Comparison of ENCODE assay signal across 9 cellular contexts in genomic region chr12:15278816-15279658, GRCh38. TPM values are rescaled to one million over a fixed set of nuclear protein-coding genes. Genes with fewer than 3 reads are reported as not detected.
DNase-seq lines count a peak whose midpoint lies in the region; ATAC-seq and TF ChIP-seq lines count a peak whose summit lies in the region.
"Had no signal": no experiment of that assay in that cellular context is flagged by ENCODE, and none has a peak within 500 bp of the region (broad histone marks: within the 10 kb centered on the region; RNA-seq: fewer than 3 reads in every experiment).

No MANE protein-coding gene starts in this region.

- H3K9me3 ChIP-seq in ascending aorta (no peaks in the 10 kb centered on the region), left lung (no peaks in the 10 kb centered on the region)

- intact Hi-C loops in ascending aorta (cut with DNase I) (loop anchor here (1.0 to 10.0 kb wide), 5 partner anchors 112 to 634 kb away; no protein-coding TSS in a partner anchor), left lung (cut with DNase I) (loop anchor here in 1 of 2 donors (5.0 kb wide), 1 partner anchor 243 kb away; no protein-coding TSS in a partner anchor)

- TF ChIP-seq CTCF in ascending aorta (IDR thresholded peaks at IDR 0.05) (peak in 1 of 3 experiments; percentile 10), left lung (IDR thresholded peaks at IDR 0.05) (no peak)

- ATAC-seq in GM19438 (IDR thresholded peaks at IDR 0.05; ENCODE audit: low read depth, unreplicated experiment) (peak; percentile 86), left lung (peak; percentile 81)

- H3K4me3 ChIP-seq in ascending aorta: peak overlapping the region; percentile 4 to 41
- H3K4me3 ChIP-seq in left lung: no peak overlapping the region

- H3K27me3 ChIP-seq in ascending aorta (no peaks in the 10 kb centered on the region), left lung (no peaks in the 10 kb centered on the region)

- H3K36me3 ChIP-seq in ascending aorta (no peaks in the 10 kb centered on the region), left lung (no peaks in the 10 kb centered on the region)

- DNase-seq in AG08395 (ENCODE audit: low spot score) (peak; percentile 63), Kasumi-1 (lab: John Stamatoyannopoulos, UW) (peak; percentile 75 to 80), ascending aorta (ENCODE audit: low spot score in 2 of 2) (peak in 1 of 2 donors; percentile 94), left lung (peak; percentile 82 to 87), NCI-H187 (lab: John Stamatoyannopoulos, UW) (no peak), NCI-H526 treated with DMSO at 0.1 percent for 48 hours (lab: John Stamatoyannopoulos, UW) (no peak), NCI-H524 (lab: John Stamatoyannopoulos, UW) (no peak)

- H3K27ac ChIP-seq in ascending aorta (peak overlapping the region; percentile 92 to 95), left lung (peak overlapping the region; percentile 14 to 73)
- H3K27ac ChIP-seq: parathyroid adenoma had no signal

- H3K4me1 ChIP-seq in ascending aorta (peaks cover 12 to 28% of the 10 kb centered on the region in 2 donors), left lung (peaks cover 6 to 35% of the 10 kb centered on the region in 2 donors)
- H3K4me1 ChIP-seq: parathyroid adenoma had no signal

RNA-seq across cellular contexts. Expression of gene PTPRO, which starts 43.3 kb away (rescaled TPM):
- total RNA-seq in ascending aorta (0.11 TPM), left lung (10 to 100 TPM in 1 of 2 donors, 1 to 10 TPM in 1; 6.3 to 11.9 TPM)

RNA-seq across cellular contexts. Expression of gene RERG, which starts 57.8 kb away (rescaled TPM):
- 55.7 TPM for total RNA-seq in ascending aorta
- total RNA-seq in left lung: 10 to 100 TPM; 11.5 to 12.4 TPM

Comparison
In these comparisons a context has a peak if more than half of its experiments do, and no peak if none do; other contexts are left out.
1. DNase-seq: peak in AG08395 (single experiment), Kasumi-1 (2 of 2) and left lung (2 of 2); none in NCI-H187 (0 of 2), NCI-H526 treated with DMSO at 0.1 percent for 48 hours (single experiment) and NCI-H524 (0 of 2).
2. H3K4me3 ChIP-seq: peak in ascending aorta (2 of 2); none in left lung (0 of 2).